ENCODE assay signal across 8 cellular contexts in the genomic region with DNA sequence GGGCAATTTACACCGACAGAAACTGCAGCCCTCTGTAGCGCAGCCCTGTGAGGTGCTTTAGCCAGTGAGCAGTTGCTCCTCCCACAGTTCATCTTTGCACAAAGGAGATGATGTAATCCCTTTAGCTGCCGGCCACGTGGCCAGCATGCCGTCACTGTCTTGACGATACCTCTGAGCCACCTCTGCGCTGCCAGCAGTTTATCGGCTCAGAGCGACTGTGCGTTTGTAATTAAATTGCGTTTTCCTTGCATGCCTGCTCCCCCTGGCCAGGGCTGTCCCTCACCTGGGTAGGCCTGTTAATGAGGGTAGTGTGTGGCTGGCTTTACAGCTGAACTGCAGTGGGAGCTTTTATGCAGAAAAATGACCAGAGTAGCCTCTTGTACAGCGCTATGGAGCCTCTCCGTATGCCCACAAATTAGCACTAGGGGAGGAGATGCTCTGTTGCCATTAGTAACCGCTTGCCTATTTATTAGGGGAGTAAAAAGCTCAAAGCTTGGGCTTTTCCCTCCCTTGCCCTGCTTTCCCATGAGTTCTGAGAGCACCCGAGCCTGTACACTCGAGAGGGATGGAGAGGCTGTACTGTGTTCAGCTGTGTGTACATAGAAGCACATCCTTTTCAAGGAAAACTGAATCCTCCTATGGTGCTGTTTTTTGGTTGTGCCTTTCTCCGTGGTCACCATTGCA.
DNase-seq lines count a peak whose midpoint lies in the region; ATAC-seq and TF ChIP-seq lines count a peak whose summit lies in the region.

No MANE protein-coding gene starts in this region.

- H3K79me2 ChIP-seq in neural cell (replicated peaks; ENCODE audit: insufficient read depth, low read length), result peaks cover 82% of the 10 kb centered on the region

- no peaks in the 10 kb centered on the region for H3K36me3 ChIP-seq in neural cell (ENCODE audit: insufficient read depth, low read length)

- DNase-seq in AG08395 (ENCODE audit: low spot score), result peak; percentile 59
- peak; percentile 96 for DNase-seq in NCI-H82 (lab: John Stamatoyannopoulos, UW)
- peak; percentile 8 to 13 for DNase-seq in erythroblast (lab: John Stamatoyannopoulos, UW)
- DNase-seq in AML-193 (lab: John Stamatoyannopoulos, UW), result no peak
- DNase-seq in activated naive CD4-positive, alpha-beta T cell treated with anti-CD3 and anti-CD28 coated beads for 36 hours, result no peak

- peak overlapping the region; percentile 61 for H3K4me3 ChIP-seq in neural cell (ENCODE audit: low read length)

- H4K20me1 ChIP-seq in neural cell (ENCODE audit: insufficient read depth), result no peaks in the 10 kb centered on the region

- no peaks in the 10 kb centered on the region for H3K27me3 ChIP-seq in neural cell (ENCODE audit: insufficient read depth, low read depth, low read length)

- H3K4me1 Mint-ChIP-seq in activated naive CD4-positive, alpha-beta T cell treated with anti-CD3 and anti-CD28 coated beads for 36 hours (ENCODE audit: low read depth), result no peaks in the 10 kb centered on the region

- no peaks in the 10 kb centered on the region for H3K27me3 Mint-ChIP-seq in activated naive CD4-positive, alpha-beta T cell treated with anti-CD3 and anti-CD28 coated beads for 36 hours (ENCODE audit: low read depth)

- H3F3A ChIP-seq in neural cell (ENCODE audit: insufficient read depth, low read length, poor library complexity, severe bottlenecking), result peaks cover 20% of the 10 kb centered on the region

- TF ChIP-seq RAD21 in neural cell (conservative IDR thresholded peaks at IDR 0.05), result peak; percentile 56

- TF ChIP-seq POLR2A in erythroblast (IDR thresholded peaks at IDR 0.05; ENCODE audit: low read length), result no peak

- no peak for TF ChIP-seq CTCF in neural cell (IDR thresholded peaks at IDR 0.05; ENCODE audit: poor library complexity, severe bottlenecking)

- H3K4me2 ChIP-seq in neural cell (ENCODE audit: low read length), result peak overlapping the region; percentile 72

- H3K4me3 Mint-ChIP-seq in activated naive CD4-positive, alpha-beta T cell treated with anti-CD3 and anti-CD28 coated beads for 36 hours, result no peak overlapping the region

- peak overlapping the region; percentile 97 for H3K27ac ChIP-seq in neural cell (ENCODE audit: low read length)

- intact Hi-C loops in activated naive CD4-positive, alpha-beta T cell treated with anti-CD3 and anti-CD28 coated beads for 36 hours (cut with micrococcal nuclease), result no loop called here

- H3K9me3 ChIP-seq in neural cell (ENCODE audit: low read length), result no peaks in the 10 kb centered on the region

- peak; percentile 82 for TF ChIP-seq EP300 in neural cell (conservative IDR thresholded peaks at IDR 0.05; ENCODE audit: poor library complexity, severe bottlenecking)

- peak overlapping the region; percentile 85 for H3K9ac ChIP-seq in neural cell (ENCODE audit: low read length)

- CTCF ChIA-PET in activated naive CD4-positive, alpha-beta T cell treated with anti-CD3 and anti-CD28 coated beads for 36 hours (lab: Charles Lee), result interaction anchor here (1.6 kb wide), 1 partner anchor 20 kb away, joined by 5 read pairs; no protein-coding TSS in a partner anchor

- no peak overlapping the region for H2AFZ ChIP-seq in neural cell (ENCODE audit: low read depth, low read length)

- ATAC-seq in HG02884 (IDR thresholded peaks at IDR 0.05; ENCODE audit: unreplicated experiment) (peak; percentile 26), GM21723 (IDR thresholded peaks at IDR 0.05; ENCODE audit: unreplicated experiment) (no peak)

- H3K36me3 Mint-ChIP-seq in activated naive CD4-positive, alpha-beta T cell treated with anti-CD3 and anti-CD28 coated beads for 36 hours (ENCODE audit: low read depth), result no peaks in the 10 kb centered on the region

- no peaks in the 10 kb centered on the region for H3K9me2 ChIP-seq in neural cell (ENCODE audit: insufficient read depth, low read length)

- no peaks in the 10 kb centered on the region for H3K9me3 Mint-ChIP-seq in activated naive CD4-positive, alpha-beta T cell treated with anti-CD3 and anti-CD28 coated beads for 36 hours

- H3K27ac Mint-ChIP-seq in activated naive CD4-positive, alpha-beta T cell treated with anti-CD3 and anti-CD28 coated beads for 36 hours, result no peak overlapping the region

TF ChIP-seq in neural cell, 6 proteins besides CTCF, POLR2A, EP300 and RAD21:
- TF ChIP-seq TAF1 (IDR thresholded peaks at IDR 0.05; ENCODE audit: low read depth), result no peak
- TF ChIP-seq SMC3 (conservative IDR thresholded peaks at IDR 0.05; ENCODE audit: poor library complexity), result peak; percentile 51
- TF ChIP-seq POLR2AphosphoS5 (IDR thresholded peaks at IDR 0.05), result peak; percentile 95
- peak; percentile 80 for TF ChIP-seq MXI1 (conservative IDR thresholded peaks at IDR 0.05; ENCODE audit: poor library complexity, severe bottlenecking)
- no peak for TF ChIP-seq EZH2 (IDR thresholded peaks at IDR 0.05; ENCODE audit: borderline replicate concordance, insufficient read depth, low read length, poor library complexity, severe bottlenecking)

Comparison
In these comparisons a context has a peak if more than half of its experiments do, and no peak if none do; other contexts are left out.
1. DNase-seq: peak in AG08395 (single experiment), NCI-H82 (single experiment) and erythroblast (2 of 2); none in AML-193 (0 of 2) and activated naive CD4-positive, alpha-beta T cell treated with anti-CD3 and anti-CD28 coated beads for 36 hours (single experiment).